ENCODE assay signal across 14 cellular contexts in genomic region chr21:38780879-38781278, GRCh38. TPM values are rescaled to one million over a fixed set of nuclear protein-coding genes. Genes with fewer than 3 reads are reported as not detected.
DNase-seq lines count a peak whose midpoint lies in the region; ATAC-seq and TF ChIP-seq lines count a peak whose summit lies in the region.
"Had no signal": no experiment of that assay in that cellular context is flagged by ENCODE, and none has a peak within 500 bp of the region (broad histone marks: within the 10 kb centered on the region; RNA-seq: fewer than 3 reads in every experiment).

No MANE protein-coding gene starts in this region.

- H3K27ac ChIP-seq in Panc1 (ENCODE audit: low read length) (peak overlapping the region; percentile 63; the same call in 1 of the 2 replicates), body of pancreas (no peak overlapping the region)
- H3K27ac ChIP-seq: neutrophil had no signal

- ATAC-seq in HG02798 (IDR thresholded peaks at IDR 0.05; ENCODE audit: poor library complexity, unreplicated experiment) (peak; percentile 58), Panc1 (no peak), body of pancreas (no peak)
- ATAC-seq in stimulated activated memory B cell treated with anti-CD40 and anti-IgM and Interleukin-4, amounts not matched to agents 10 μg/mL and 1 μg/mL and 100 μg/mL, for 72 hours: peak; percentile 20
- ATAC-seq: A549 had no signal

- H3K4me3 ChIP-seq in Panc1 (ENCODE audit: low read depth in 2 of 2, low read length in 2 of 2) (no peak overlapping the region), body of pancreas (no peak overlapping the region)
- H3K4me3 ChIP-seq: A549 had no signal

- 65 to 70% methylated on average over 2 of the region's 2 CpGs for WGBS in body of pancreas, 2 donors

- H3K27ac Mint-ChIP-seq in activated CD4-positive, alpha-beta T cell treated with anti-CD3 and anti-CD28 coated beads, Interleukin-2, amount 10 ng/mL, durations not matched to agents 7 days and 5 days: peak overlapping the region; percentile 60
- H3K27ac Mint-ChIP-seq in stimulated activated memory B cell treated with anti-CD40 and anti-IgM and Interleukin-4, amounts not matched to agents 10 μg/mL and 1 μg/mL and 100 μg/mL, for 72 hours: no peak overlapping the region

- DNase-seq in activated CD4-positive, alpha-beta T cell treated with anti-CD3 and anti-CD28 coated beads, Interleukin-2, amount 10 ng/mL, durations not matched to agents 7 days and 5 days: peak; percentile 26
- no peak for DNase-seq in activated CD4-positive, alpha-beta T cell treated with anti-CD3 and anti-CD28 coated beads for 1 hour
- DNase-seq in Panc1 (ENCODE audit: low read depth, low spot score): no peak
- no peak for DNase-seq in body of pancreas
- DNase-seq in SKM-1 (lab: John Stamatoyannopoulos, UW; ENCODE audit: unreplicated experiment): no peak
- DNase-seq in nucleus accumbens (lab: John Stamatoyannopoulos, UW): no peak
- DNase-seq: amniotic stem cell; NCI-H774; stimulated activated CD4-positive, alpha-beta T cell treated with anti-CD3 and anti-CD28 coated beads, Interleukin-4, amount 100 ng/mL, for 4 hours; T-helper 9 cell had no signal

- intact Hi-C loops in Panc1 (cut with micrococcal nuclease; ENCODE audit: unreplicated experiment): no loop called here
- intact Hi-C loops in body of pancreas (cut with DNase I): no loop called here

- no peaks in the 10 kb centered on the region for H3K27me3 Mint-ChIP-seq in activated CD4-positive, alpha-beta T cell treated with anti-CD3 and anti-CD28 coated beads, Interleukin-2, amount 10 ng/mL, durations not matched to agents 7 days and 5 days
- H3K27me3 Mint-ChIP-seq in stimulated activated memory B cell treated with anti-CD40 and anti-IgM and Interleukin-4, amounts not matched to agents 10 μg/mL and 1 μg/mL and 100 μg/mL, for 72 hours: peaks cover 40% of the 10 kb centered on the region

- peaks cover 30% of the 10 kb centered on the region for H3K4me1 Mint-ChIP-seq in activated CD4-positive, alpha-beta T cell treated with anti-CD3 and anti-CD28 coated beads, Interleukin-2, amount 10 ng/mL, durations not matched to agents 7 days and 5 days
- peaks cover 21% of the 10 kb centered on the region for H3K4me1 Mint-ChIP-seq in stimulated activated memory B cell treated with anti-CD40 and anti-IgM and Interleukin-4, amounts not matched to agents 10 μg/mL and 1 μg/mL and 100 μg/mL, for 72 hours

- peaks cover 27% of the 10 kb centered on the region for H3K9me3 Mint-ChIP-seq in activated CD4-positive, alpha-beta T cell treated with anti-CD3 and anti-CD28 coated beads, Interleukin-2, amount 10 ng/mL, durations not matched to agents 7 days and 5 days
- peaks cover 23% of the 10 kb centered on the region for H3K9me3 Mint-ChIP-seq in stimulated activated memory B cell treated with anti-CD40 and anti-IgM and Interleukin-4, amounts not matched to agents 10 μg/mL and 1 μg/mL and 100 μg/mL, for 72 hours

- H3K4me1 ChIP-seq in Panc1 (ENCODE audit: control insufficient read depth, insufficient read depth, low read length) (peaks cover 8% of the 10 kb centered on the region), body of pancreas (no peaks in the 10 kb centered on the region)

- TF ChIP-seq CTCF in Panc1 (IDR thresholded peaks at IDR 0.05) (no peak), body of pancreas (IDR thresholded peaks at IDR 0.05) (no peak)

- CTCF ChIA-PET in activated CD4-positive, alpha-beta T cell treated with anti-CD3 and anti-CD28 coated beads, Interleukin-2, amount 10 ng/mL, durations not matched to agents 7 days and 5 days (lab: Charles Lee): no interaction called here
- CTCF ChIA-PET in Panc1 (lab: Charles Lee): no interaction called here

- H3K9me3 ChIP-seq in Panc1 (ENCODE audit: control insufficient read depth, insufficient read depth, low read depth, low read length) (peaks cover 22% of the 10 kb centered on the region; the same call in 1 of the 2 replicates), body of pancreas (peaks cover 0 to 5% (median 0%) of the 10 kb centered on the region in 3 donors)

- no peak overlapping the region for H3K4me3 Mint-ChIP-seq in activated CD4-positive, alpha-beta T cell treated with anti-CD3 and anti-CD28 coated beads, Interleukin-2, amount 10 ng/mL, durations not matched to agents 7 days and 5 days
- H3K4me3 Mint-ChIP-seq in stimulated activated memory B cell treated with anti-CD40 and anti-IgM and Interleukin-4, amounts not matched to agents 10 μg/mL and 1 μg/mL and 100 μg/mL, for 72 hours: no peak overlapping the region

- H3K36me3 Mint-ChIP-seq in activated CD4-positive, alpha-beta T cell treated with anti-CD3 and anti-CD28 coated beads, Interleukin-2, amount 10 ng/mL, durations not matched to agents 7 days and 5 days (ENCODE audit: low read depth): peaks cover 22% of the 10 kb centered on the region
- H3K36me3 Mint-ChIP-seq in stimulated activated memory B cell treated with anti-CD40 and anti-IgM and Interleukin-4, amounts not matched to agents 10 μg/mL and 1 μg/mL and 100 μg/mL, for 72 hours: peaks cover 8% of the 10 kb centered on the region

- H3K27me3 ChIP-seq in Panc1 (ENCODE audit: control insufficient read depth, insufficient read depth, low read length) (no peaks in the 10 kb centered on the region), body of pancreas (no peaks in the 10 kb centered on the region)
- H3K27me3 ChIP-seq: neutrophil had no signal

- H3K36me3 ChIP-seq in Panc1 (ENCODE audit: control insufficient read depth, insufficient read depth, low read length) (no peaks in the 10 kb centered on the region), body of pancreas (replicated peaks in 1 of 2; ENCODE audit: insufficient read depth in 1 of 2, low read depth in 2 of 2) (no peaks in the 10 kb centered on the region)
- H3K36me3 ChIP-seq: neutrophil had no signal

- no TSS peak for BruUV-seq in Panc1 (replicated peaks; lab: Mats Ljungman, UMichigan)

- TF ChIP-seq POLR2A in body of pancreas (IDR thresholded peaks at IDR 0.05): no peak

- POLR2A ChIA-PET in activated CD4-positive, alpha-beta T cell treated with anti-CD3 and anti-CD28 coated beads, Interleukin-2, amount 10 ng/mL, durations not matched to agents 7 days and 5 days (lab: Charles Lee): no interaction called here
- POLR2A ChIA-PET in Panc1 (lab: Charles Lee): no interaction called here

- in situ Hi-C loops in Panc1 (cut with HindIII; ENCODE audit: low pct_unique_long_range_greater_than_20kb, low sequenced_read_pairs): no loop called here

RNA-seq across cellular contexts. Expression of gene ETS2, which starts 24.9 kb away (rescaled TPM):
- total RNA-seq in activated CD4-positive, alpha-beta T cell treated with anti-CD3 and anti-CD28 coated beads, Interleukin-2, amount 10 ng/mL, durations not matched to agents 7 days and 5 days: 10 to 100 TPM; 15.2 to 19.7 TPM
- total RNA-seq in Panc1 (2021; ENCODE audit: unreplicated experiment): 132 TPM
- 62.0 TPM for polyA plus RNA-seq in Panc1 (2012; ENCODE audit: insufficient read length)
- 10 to 100 TPM; 17.9 to 25.7 TPM for total RNA-seq in body of pancreas

Comparison
In these comparisons a context has a peak if more than half of its experiments do, and no peak if none do; other contexts are left out.
1. ATAC-seq: peak in HG02798 (single experiment) and stimulated activated memory B cell treated with anti-CD40 and anti-IgM and Interleukin-4, amounts not matched to agents 10 μg/mL and 1 μg/mL and 100 μg/mL, for 72 hours (single experiment); none in Panc1 (single experiment) and body of pancreas (single experiment).